1 cellular context compared by ENCODE assay signal in genomic region chr3:119649764-119650163, GRCh38.
A peak's percentile ranks its signal among the peaks of the same experiment; 100 is the strongest.
TF ChIP-seq lines count a peak whose summit lies in the region.

No MANE protein-coding gene starts in this region.

TF ChIP-seq in K562, 482 proteins besides CTCF, POLR2A, EP300 and RAD21:
- peak in 1 of 2 experiments; percentile 52; a peak in 2 of 4 replicates for TF ChIP-seq RCOR1 (IDR thresholded peaks at IDR 0.05; ENCODE audit: borderline replicate concordance in 1 of 2, low read depth in 2 of 2, low read length in 2 of 2)
- TF ChIP-seq MYC (IDR thresholded peaks at IDR 0.05; ENCODE audit: low read depth, low read length): 0 out of 2 replicates have a peak, but pooled peaks have one; percentile 20
- TF ChIP-seq MYC (CRISPR knock-in tag; IDR thresholded peaks at IDR 0.05; ENCODE audit: borderline replicate concordance, low read depth): no peak
- TF ChIP-seq ZNF253 (CRISPR knock-in tag; conservative IDR thresholded peaks at IDR 0.05): no peak
- TF ChIP-seq TAF7 (tag; IDR thresholded peaks at IDR 0.05): no peak
